In the genomic region with DNA sequence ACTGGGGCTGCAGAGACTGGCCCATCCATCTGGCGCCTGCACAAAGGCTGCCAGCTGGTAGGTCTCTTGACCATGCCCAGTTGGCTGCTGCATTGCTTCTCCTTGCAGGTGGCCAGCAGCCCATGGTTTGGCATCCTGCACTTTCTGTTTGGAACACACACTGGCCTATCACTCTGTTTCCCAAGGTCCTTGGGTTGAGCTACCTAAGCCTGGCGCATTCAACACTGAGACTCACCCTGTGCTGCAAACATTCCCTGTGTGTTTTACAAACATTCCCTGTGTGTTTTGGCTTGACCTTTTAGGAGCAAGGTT, we compare ENCODE assay signal across 9 cellular contexts. TPM values are rescaled to one million over a fixed set of nuclear protein-coding genes. Genes with fewer than 3 reads are reported as not detected.
DNase-seq lines count a peak whose midpoint lies in the region; ATAC-seq and TF ChIP-seq lines count a peak whose summit lies in the region.
"Had no signal": no experiment of that assay in that cellular context is flagged by ENCODE, and none has a peak within 500 bp of the region (broad histone marks: within the 10 kb centered on the region; RNA-seq: fewer than 3 reads in every experiment).

No MANE protein-coding gene starts in this region.

- H3K14ac ChIP-seq in IMR-90 (replicated peaks; ENCODE audit: low read depth, low read length) = no peak overlapping the region

- DNase-seq in IMR-90 = no peak
- DNase-seq in heart right ventricle = no peak
- DNase-seq in KG1 (lab: John Stamatoyannopoulos, UW) = no peak
- no peak for DNase-seq in NCI-H146 (lab: John Stamatoyannopoulos, UW)
- no peak for DNase-seq in effector CD4-positive, alpha-beta T cell
- DNase-seq: NCI-H2171 treated with DMSO at 0.1 percent for 48 hours had no signal

- H4K91ac ChIP-seq in IMR-90 (ENCODE audit: insufficient read depth, low read depth, low read length) = no peak overlapping the region

- H3K79me1 ChIP-seq in IMR-90 (ENCODE audit: low read depth in 1 of 2, low read length in 2 of 2) = peaks cover 29 to 70% of the 10 kb centered on the region in 2 experiments

- H3K27me3 ChIP-seq in IMR-90 (ENCODE audit: control insufficient read depth, insufficient read depth, low read length) (no peaks in the 10 kb centered on the region), heart right ventricle (no peaks in the 10 kb centered on the region)

- H2BK15ac ChIP-seq in IMR-90 (ENCODE audit: low read depth, low read length) = no peak overlapping the region

- POLR2A ChIA-PET in IMR-90 (lab: Charles Lee; ENCODE audit: unreplicated experiment) = no interaction called here

- H2AFZ ChIP-seq in IMR-90 (replicated peaks; ENCODE audit: low read length, poor library complexity) = no peak overlapping the region

- H3K4me3 ChIP-seq in IMR-90 (ENCODE audit: insufficient read depth, low read depth, low read length) = no peak overlapping the region
- H3K4me3 ChIP-seq in heart right ventricle = no peak overlapping the region
- H3K4me3 ChIP-seq in skin epidermis = no peak overlapping the region

- TF ChIP-seq CTCF in IMR-90 (conservative IDR thresholded peaks at IDR 0.05; ENCODE audit: low read depth, low read length) (no peak), VCaP (conservative IDR thresholded peaks at IDR 0.05) (no peak), heart right ventricle (IDR thresholded peaks at IDR 0.05) (no peak)

- intact Hi-C loops in IMR-90 (cut with micrococcal nuclease) = loop anchor here (5.0 kb wide), 1 partner anchor 44 kb away; no protein-coding TSS in a partner anchor
- intact Hi-C loops in heart right ventricle (cut with DNase I) = loop anchor here in 5 of 10 donors (2.0 to 5.0 kb wide), 4 partner anchors 34 to 44 kb away; no protein-coding TSS in a partner anchor

- CTCF ChIA-PET in IMR-90 (lab: Yijun Ruan, JAX) = no interaction called here

- WGBS in IMR-90 (ENCODE audit: extremely low coverage in 2 of 2, insufficient read length in 1 of 2), 2 experiments = 100% methylated on average over 1 of the region's 2 CpGs; no CpG with 5 or more reads in 1 of the 2 experiments
- WGBS in heart right ventricle, 2 donors = 87 to 90% methylated on average over 2 of the region's 2 CpGs

- TF ChIP-seq RAD21 in IMR-90 (IDR thresholded peaks at IDR 0.05; ENCODE audit: low read length) = no peak

- ATAC-seq in IMR-90 (ENCODE audit: low read depth) (no peak), heart right ventricle (peak in 5 of 8 donors; percentile 7 to 58 (median 34)), HG02852 (IDR thresholded peaks at IDR 0.05; ENCODE audit: unreplicated experiment) (no peak)

- no TSS peak for BruUV-seq in IMR-90 (replicated peaks; lab: Mats Ljungman, UMichigan)

- peak overlapping the region; percentile 5; the same call in 1 of the 2 replicates for H2BK120ac ChIP-seq in IMR-90 (ENCODE audit: low read depth, low read length)

- peaks cover 42% of the 10 kb centered on the region for H4K20me1 ChIP-seq in IMR-90 (ENCODE audit: insufficient read depth, low read length)

- peaks cover 21% of the 10 kb centered on the region for H3K9me1 ChIP-seq in IMR-90 (ENCODE audit: insufficient read depth, low read length)

- H4K8ac ChIP-seq in IMR-90 (ENCODE audit: low read depth in 2 of 2, low read length in 2 of 2) = no peak overlapping the region

- no peak overlapping the region for H2BK5ac ChIP-seq in IMR-90 (ENCODE audit: low read depth, low read length, poor library complexity, severe bottlenecking)

- dilution Hi-C loops in IMR-90 (cut with HindIII; ENCODE audit: low sequenced_read_pairs, unreplicated experiment) = no loop called here

- no peak overlapping the region for H3K27ac ChIP-seq in IMR-90 (ENCODE audit: insufficient read depth, low read length)
- peak overlapping the region; percentile 81 for H3K27ac ChIP-seq in VCaP
- H3K27ac ChIP-seq in heart right ventricle = peak overlapping the region in 9 of 10 donors; percentile 2 to 83 (median 48)
- H3K27ac ChIP-seq in skin epidermis = peak overlapping the region in 13 of 21 experiments; percentile 22 to 82 (median 58)

- H3K36me3 ChIP-seq in IMR-90 (ENCODE audit: control insufficient read depth, insufficient read depth, low read length) (peaks cover 5% of the 10 kb centered on the region), heart right ventricle (peaks cover 0 to 62% (median 21%) of the 10 kb centered on the region in 9 donors)

- no peak overlapping the region for H2AK9ac ChIP-seq in IMR-90 (replicated peaks; ENCODE audit: low read depth, low read length, poor library complexity)

- no peak overlapping the region for H3K23ac ChIP-seq in IMR-90 (ENCODE audit: low read depth, low read length)

- H3K9me3 ChIP-seq in IMR-90 (ENCODE audit: control insufficient read depth, insufficient read depth, low read length) (no peaks in the 10 kb centered on the region), heart right ventricle (no peaks in the 10 kb centered on the region)

- peak overlapping the region; percentile 25; the same call in 1 of the 2 replicates for H2AK5ac ChIP-seq in IMR-90 (ENCODE audit: low read depth, low read length)

- H3K4me1 ChIP-seq in IMR-90 (ENCODE audit: control insufficient read depth, insufficient read depth, low read length) (peaks cover 30% of the 10 kb centered on the region), heart right ventricle (peaks cover 37 to 74% (median 68%) of the 10 kb centered on the region in 9 donors)

- no peak overlapping the region for H3K9ac ChIP-seq in IMR-90 (ENCODE audit: low read depth, low read length)

- in situ Hi-C loops in IMR-90 (cut with MboI; ENCODE audit: low sequenced_read_pairs) = no loop called here

- H3K4ac ChIP-seq in IMR-90 (ENCODE audit: low read depth, low read length) = no peak overlapping the region

- no peak overlapping the region for H3K56ac ChIP-seq in IMR-90 (ENCODE audit: extremely low read depth, insufficient read depth, low read length)

- H3K18ac ChIP-seq in IMR-90 (ENCODE audit: low read depth, low read length) = no peak overlapping the region

- TF ChIP-seq POLR2A in IMR-90 (IDR thresholded peaks at IDR 0.05; ENCODE audit: low read depth, low read length) = no peak

- no peak overlapping the region for H3K4me2 ChIP-seq in IMR-90 (ENCODE audit: low read depth, low read length)

- H4K5ac ChIP-seq in IMR-90 (ENCODE audit: low read depth, low read length) = no peak overlapping the region

- no peak overlapping the region for H2BK20ac ChIP-seq in IMR-90 (ENCODE audit: low read depth, low read length)

TF ChIP-seq in IMR-90, 13 proteins besides CTCF, POLR2A, EP300 and RAD21:
- TF ChIP-seq SMC3 (IDR thresholded peaks at IDR 0.05; ENCODE audit: low read depth, low read length) (no peak), MXI1 (IDR thresholded peaks at IDR 0.05; ENCODE audit: borderline replicate concordance, low read depth, low read length) (no peak), MAZ (IDR thresholded peaks at IDR 0.05; ENCODE audit: borderline replicate concordance, low read depth, low read length) (no peak), NFE2L2 (IDR thresholded peaks at IDR 0.05; ENCODE audit: low read depth, low read length) (no peak)

RNA-seq across cellular contexts. Expression of gene TACR2, which starts 55.5 kb away (rescaled TPM):
- total RNA-seq in IMR-90 (2012; rRNA removed) (not detected in 2 replicates), heart right ventricle (under 1 TPM in 8 of 10 donors, not detected in 2; 0.15 to 0.93 (median 0.25) TPM)
- polyA plus RNA-seq in IMR-90 (2012; rRNA removed) (not detected in 2 replicates), heart right ventricle (under 1 TPM in 1 of 2 donors, not detected in 1; 0.13 TPM)
- 0.03 TPM in 1 of 2 replicates, not detected in the other for polyA plus RNA-seq in IMR-90 (2012; cell fraction: cytosol; rRNA removed)
- not detected in 2 replicates for polyA plus RNA-seq in IMR-90 (2012; cell fraction: nucleus; rRNA removed; ENCODE audit: low replicate concordance)

Comparison
In these comparisons a context has a peak if more than half of its experiments do, and no peak if none do; other contexts are left out.
1. ATAC-seq: peak in heart right ventricle (5 of 8); none in IMR-90 (single experiment) and HG02852 (single experiment).